8 cellular contexts compared by ENCODE assay signal in the genomic region with DNA sequence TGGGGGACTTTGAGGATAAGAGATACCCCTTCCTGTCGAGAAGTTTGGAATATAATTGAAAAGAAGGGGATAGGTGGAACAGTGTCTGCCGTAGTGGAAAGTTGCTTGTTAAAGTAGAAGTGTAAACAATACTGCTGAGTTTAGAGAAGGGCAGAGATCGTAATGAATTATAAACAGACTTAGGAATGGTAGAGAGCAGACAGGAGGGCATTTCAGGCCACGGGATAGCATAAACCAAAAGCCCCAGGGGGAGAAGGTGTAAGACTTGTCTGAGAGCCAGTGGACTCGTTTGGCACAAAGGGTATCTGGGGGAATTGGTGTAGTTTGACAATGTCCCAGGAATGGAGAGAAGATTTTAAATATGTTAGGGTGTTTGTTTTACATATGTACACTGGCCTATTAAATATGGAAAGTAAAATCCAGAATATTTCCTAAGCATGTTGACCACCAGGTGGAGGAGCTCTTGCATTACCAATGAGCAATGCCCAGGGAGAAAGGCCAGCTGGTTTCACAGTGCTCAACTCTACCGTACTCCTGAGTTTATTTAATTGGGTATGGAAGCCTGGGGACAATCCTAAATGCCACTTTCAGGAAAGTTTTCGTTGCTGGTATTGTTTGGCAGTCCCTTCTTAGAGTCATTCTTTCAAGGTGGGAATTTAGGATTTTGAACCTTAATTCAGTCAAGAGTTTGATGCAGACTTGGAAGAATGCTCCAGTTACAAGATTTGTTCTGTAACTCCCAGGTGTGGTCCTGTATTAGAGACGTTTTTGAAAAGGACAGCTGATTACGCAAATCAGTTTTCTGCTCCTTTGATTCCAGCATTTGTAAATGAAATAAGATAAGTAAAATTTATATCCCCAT. TPM values are rescaled to one million over a fixed set of nuclear protein-coding genes. Genes with fewer than 3 reads are reported as not detected.
DNase-seq lines count a peak whose midpoint lies in the region; ATAC-seq and TF ChIP-seq lines count a peak whose summit lies in the region.

No MANE protein-coding gene starts in this region.

- H3K27ac ChIP-seq in GM23338 (ENCODE audit: low read depth) (no peak overlapping the region), RWPE2 (ENCODE audit: poor library complexity, severe bottlenecking) (peak overlapping the region; percentile 100)

- no peak overlapping the region for H2AFZ ChIP-seq in GM23338

- peaks cover 20% of the 10 kb centered on the region for H4K20me1 ChIP-seq in GM23338 (replicated peaks; ENCODE audit: insufficient read depth)

- H3K9me3 ChIP-seq in RWPE2 (ENCODE audit: severe bottlenecking), result no peaks in the 10 kb centered on the region

- TF ChIP-seq CTCF in GM23338 (conservative IDR thresholded peaks at IDR 0.05; ENCODE audit: low read depth in 2 of 2), result peak; percentile 26 to 41
- TF ChIP-seq CTCF in RWPE2 (IDR thresholded peaks at IDR 0.05; ENCODE audit: poor library complexity, severe bottlenecking), result peak; percentile 82
- peak; percentile 70 for TF ChIP-seq CTCF in fibroblast of villous mesenchyme (IDR thresholded peaks at IDR 0.05; ENCODE audit: insufficient read depth, low read depth, low read length)

- H3K36me3 Mint-ChIP-seq in GM23338 (ENCODE audit: low read depth), result peaks cover 49% of the 10 kb centered on the region

- no peak overlapping the region for H3K4me3 ChIP-seq in GM23338
- H3K4me3 ChIP-seq in RWPE2 (ENCODE audit: severe bottlenecking), result no peak overlapping the region
- H3K4me3 ChIP-seq in fibroblast of villous mesenchyme (ENCODE audit: low read depth, low read length), result no peak overlapping the region
- H3K4me3 ChIP-seq in skeletal muscle cell (ENCODE audit: low read depth, low read length), result no peak overlapping the region

- H3K9me3 Mint-ChIP-seq in GM23338, result no peaks in the 10 kb centered on the region

- H3K4me3 Mint-ChIP-seq in GM23338, result no peak overlapping the region

- H3K27me3 ChIP-seq in GM23338 (ENCODE audit: insufficient read depth) (no peaks in the 10 kb centered on the region), RWPE2 (ENCODE audit: insufficient read depth, poor library complexity, severe bottlenecking) (no peaks in the 10 kb centered on the region)

- H3K27ac Mint-ChIP-seq in GM23338, result peak overlapping the region; percentile 3; the same call in 1 of the 2 replicates

- H3K36me3 ChIP-seq in GM23338 (ENCODE audit: insufficient read depth) (peaks cover 39% of the 10 kb centered on the region), RWPE2 (ENCODE audit: low read depth) (peaks cover 90% of the 10 kb centered on the region)

- no peak for ATAC-seq in GM23338
- peak; percentile 38; the same call in 1 of the 3 replicates for ATAC-seq in RWPE2 (ENCODE audit: low read depth)
- no peak for ATAC-seq in HG02610 (IDR thresholded peaks at IDR 0.05; ENCODE audit: unreplicated experiment)
- ATAC-seq in GM21367 (IDR thresholded peaks at IDR 0.05; ENCODE audit: unreplicated experiment), result no peak

- peaks cover 51% of the 10 kb centered on the region for H3K79me2 ChIP-seq in GM23338 (replicated peaks; ENCODE audit: insufficient read depth)

- H3K4me1 ChIP-seq in GM23338 (ENCODE audit: insufficient read depth) (no peaks in the 10 kb centered on the region), RWPE2 (ENCODE audit: insufficient read depth, poor library complexity, severe bottlenecking) (peaks cover 69% of the 10 kb centered on the region)

- H3K4me1 Mint-ChIP-seq in GM23338, result no peaks in the 10 kb centered on the region

- H3K9me2 ChIP-seq in GM23338 (ENCODE audit: insufficient read depth), result no peaks in the 10 kb centered on the region

- H3K4me2 ChIP-seq in GM23338, result no peak overlapping the region

- no peaks in the 10 kb centered on the region for H3F3A ChIP-seq in GM23338 (replicated peaks; ENCODE audit: low read depth)

- peak; percentile 23 for DNase-seq in GM23338 (ENCODE audit: low spot score)
- no peak for DNase-seq in RWPE2 (ENCODE audit: low spot score)
- peak; percentile 90 for DNase-seq in fibroblast of villous mesenchyme (ENCODE audit: low read depth)
- DNase-seq in skeletal muscle cell (ENCODE audit: low read depth), result peak; percentile 62
- DNase-seq in NOMO-1 treated with DMSO at 0.1 percent for 48 hours (lab: John Stamatoyannopoulos, UW; ENCODE audit: unreplicated experiment), result no peak
- no peak for DNase-seq in UCSD-AML1 (lab: John Stamatoyannopoulos, UW; ENCODE audit: unreplicated experiment)

- peaks cover 6% of the 10 kb centered on the region for H3K27me3 Mint-ChIP-seq in GM23338 (ENCODE audit: insufficient read depth, low read depth, poor library complexity)

TF ChIP-seq in GM23338, 12 proteins besides CTCF, POLR2A, EP300 and RAD21 (continues in another document):
- no peak for TF ChIP-seq NANOG (IDR thresholded peaks at IDR 0.05; ENCODE audit: borderline replicate concordance)
- TF ChIP-seq, protein P1, sequence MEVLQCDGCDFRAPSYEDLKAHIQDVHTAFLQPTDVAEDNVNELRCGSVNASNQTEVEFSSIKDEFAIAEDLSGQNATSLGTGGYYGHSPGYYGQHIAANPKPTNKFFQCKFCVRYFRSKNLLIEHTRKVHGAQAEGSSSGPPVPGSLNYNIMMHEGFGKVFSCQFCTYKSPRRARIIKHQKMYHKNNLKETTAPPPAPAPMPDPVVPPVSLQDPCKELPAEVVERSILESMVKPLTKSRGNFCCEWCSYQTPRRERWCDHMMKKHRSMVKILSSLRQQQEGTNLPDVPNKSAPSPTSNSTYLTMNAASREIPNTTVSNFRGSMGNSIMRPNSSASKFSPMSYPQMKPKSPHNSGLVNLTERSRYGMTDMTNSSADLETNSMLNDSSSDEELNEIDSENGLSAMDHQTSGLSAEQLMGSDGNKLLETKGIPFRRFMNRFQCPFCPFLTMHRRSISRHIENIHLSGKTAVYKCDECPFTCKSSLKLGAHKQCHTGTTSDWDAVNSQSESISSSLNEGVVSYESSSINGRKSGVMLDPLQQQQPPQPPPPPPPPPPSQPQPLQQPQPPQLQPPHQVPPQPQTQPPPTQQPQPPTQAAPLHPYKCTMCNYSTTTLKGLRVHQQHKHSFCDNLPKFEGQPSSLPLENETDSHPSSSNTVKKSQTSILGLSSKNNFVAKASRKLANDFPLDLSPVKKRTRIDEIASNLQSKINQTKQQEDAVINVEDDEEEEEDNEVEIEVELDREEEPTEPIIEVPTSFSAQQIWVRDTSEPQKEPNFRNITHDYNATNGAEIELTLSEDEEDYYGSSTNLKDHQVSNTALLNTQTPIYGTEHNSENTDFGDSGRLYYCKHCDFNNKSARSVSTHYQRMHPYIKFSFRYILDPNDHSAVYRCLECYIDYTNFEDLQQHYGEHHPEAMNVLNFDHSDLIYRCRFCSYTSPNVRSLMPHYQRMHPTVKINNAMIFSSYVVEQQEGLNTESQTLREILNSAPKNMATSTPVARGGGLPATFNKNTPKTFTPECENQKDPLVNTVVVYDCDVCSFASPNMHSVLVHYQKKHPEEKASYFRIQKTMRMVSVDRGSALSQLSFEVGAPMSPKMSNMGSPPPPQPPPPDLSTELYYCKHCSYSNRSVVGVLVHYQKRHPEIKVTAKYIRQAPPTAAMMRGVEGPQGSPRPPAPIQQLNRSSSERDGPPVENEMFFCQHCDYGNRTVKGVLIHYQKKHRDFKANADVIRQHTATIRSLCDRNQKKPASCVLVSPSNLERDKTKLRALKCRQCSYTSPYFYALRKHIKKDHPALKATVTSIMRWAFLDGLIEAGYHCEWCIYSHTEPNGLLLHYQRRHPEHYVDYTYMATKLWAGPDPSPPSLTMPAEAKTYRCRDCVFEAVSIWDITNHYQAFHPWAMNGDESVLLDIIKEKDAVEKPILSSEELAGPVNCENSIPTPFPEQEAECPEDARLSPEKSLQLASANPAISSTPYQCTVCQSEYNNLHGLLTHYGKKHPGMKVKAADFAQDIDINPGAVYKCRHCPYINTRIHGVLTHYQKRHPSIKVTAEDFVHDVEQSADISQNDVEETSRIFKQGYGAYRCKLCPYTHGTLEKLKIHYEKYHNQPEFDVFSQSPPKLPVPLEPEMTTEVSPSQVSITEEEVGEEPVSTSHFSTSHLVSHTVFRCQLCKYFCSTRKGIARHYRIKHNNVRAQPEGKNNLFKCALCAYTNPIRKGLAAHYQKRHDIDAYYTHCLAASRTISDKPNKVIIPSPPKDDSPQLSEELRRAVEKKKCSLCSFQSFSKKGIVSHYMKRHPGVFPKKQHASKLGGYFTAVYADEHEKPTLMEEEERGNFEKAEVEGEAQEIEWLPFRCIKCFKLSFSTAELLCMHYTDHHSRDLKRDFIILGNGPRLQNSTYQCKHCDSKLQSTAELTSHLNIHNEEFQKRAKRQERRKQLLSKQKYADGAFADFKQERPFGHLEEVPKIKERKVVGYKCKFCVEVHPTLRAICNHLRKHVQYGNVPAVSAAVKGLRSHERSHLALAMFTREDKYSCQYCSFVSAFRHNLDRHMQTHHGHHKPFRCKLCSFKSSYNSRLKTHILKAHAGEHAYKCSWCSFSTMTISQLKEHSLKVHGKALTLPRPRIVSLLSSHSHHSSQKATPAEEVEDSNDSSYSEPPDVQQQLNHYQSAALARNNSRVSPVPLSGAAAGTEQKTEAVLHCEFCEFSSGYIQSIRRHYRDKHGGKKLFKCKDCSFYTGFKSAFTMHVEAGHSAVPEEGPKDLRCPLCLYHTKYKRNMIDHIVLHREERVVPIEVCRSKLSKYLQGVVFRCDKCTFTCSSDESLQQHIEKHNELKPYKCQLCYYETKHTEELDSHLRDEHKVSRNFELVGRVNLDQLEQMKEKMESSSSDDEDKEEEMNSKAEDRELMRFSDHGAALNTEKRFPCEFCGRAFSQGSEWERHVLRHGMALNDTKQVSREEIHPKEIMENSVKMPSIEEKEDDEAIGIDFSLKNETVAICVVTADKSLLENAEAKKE (CRISPR knock-in tag; IDR thresholded peaks at IDR 0.05), result no peak

RNA-seq across cellular contexts. Expression of a gene that starts 7.5 kb away (rescaled TPM):
- total RNA-seq in GM23338 (2014; rRNA removed; shearing (Covaris generic)), result 130 and 143 TPM in 2 replicates
- 105 and 120 TPM in 2 replicates for polyA plus RNA-seq in GM23338 (2016; fragmentation: Nextera tagmentation; extraction: Ambion mirVana)
- 78.3 and 98.0 TPM in 2 replicates for total RNA-seq in fibroblast of villous mesenchyme

Comparison
In these comparisons a context has a peak if more than half of its experiments do, and no peak if none do; other contexts are left out.
1. DNase-seq: peak in GM23338 (single experiment), fibroblast of villous mesenchyme (single experiment) and skeletal muscle cell (single experiment); none in RWPE2 (single experiment), NOMO-1 treated with DMSO at 0.1 percent for 48 hours (single experiment) and UCSD-AML1 (single experiment).
2. Peak in every context shown above with its lines, with median percentiles within 50 percentile points of each other: CTCF ChIP-seq.